19 cellular contexts compared by ENCODE assay signal in genomic region chr4:38328963-38329729, GRCh38.
A peak's percentile ranks its signal among the peaks of the same experiment; 100 is the strongest.
DNase-seq lines count a peak whose midpoint lies in the region; ATAC-seq, FAIRE-seq and TF ChIP-seq lines count a peak whose summit lies in the region.
"Had no signal": no experiment of that assay in that cellular context is flagged by ENCODE, and none has a peak within 500 bp of the region (broad histone marks: within the 10 kb centered on the region; RNA-seq: fewer than 3 reads in every experiment).

No MANE protein-coding gene starts in this region.

- H3K9me3 ChIP-seq in PC-3 (ENCODE audit: low read length) = no peaks in the 10 kb centered on the region
- no peaks in the 10 kb centered on the region for H3K9me3 ChIP-seq in keratinocyte (ENCODE audit: control insufficient read depth, low read depth, low read length)
- H3K9me3 ChIP-seq in MG63 = no peaks in the 10 kb centered on the region
- no peaks in the 10 kb centered on the region for H3K9me3 ChIP-seq in body of pancreas
- H3K9me3 ChIP-seq: right atrium auricular region had no signal

- H3K4me3 ChIP-seq in PC-3 (ENCODE audit: low read length) = no peak overlapping the region
- H3K4me3 ChIP-seq in keratinocyte (ENCODE audit: control insufficient read depth in 2 of 3, extremely low read depth in 1 of 3, insufficient read depth in 2 of 3, low read depth in 1 of 3, low read length in 3 of 3) = no peak overlapping the region
- H3K4me3 ChIP-seq in MG63 = no peak overlapping the region
- H3K4me3 ChIP-seq in body of pancreas = no peak overlapping the region
- H3K4me3 ChIP-seq: right atrium auricular region had no signal

- dilution Hi-C loops in keratinocyte (cut with MboI; ENCODE audit: extremely low pct_ligation_motif_present, low sequenced_read_pairs) = no loop called here

- no peak overlapping the region for H3K27ac ChIP-seq in PC-3 (ENCODE audit: low read length)
- H3K27ac ChIP-seq in keratinocyte (ENCODE audit: control insufficient read depth, insufficient read depth, low read length) = no peak overlapping the region
- no peak overlapping the region for H3K27ac ChIP-seq in body of pancreas
- H3K27ac ChIP-seq: right atrium auricular region had no signal

- peak; percentile 52 for FAIRE-seq in keratinocyte (lab: Jason Lieb, UNC)
- FAIRE-seq: colon, frontal cortex had no signal

- POLR2A ChIA-PET in PC-3 (lab: Charles Lee; ENCODE audit: unreplicated experiment) = no interaction called here
- POLR2A ChIA-PET in HEK293T (lab: Yijun Ruan, JAX) = no interaction called here

- H3K27me3 ChIP-seq in PC-3 (ENCODE audit: low read length) = no peaks in the 10 kb centered on the region
- no peaks in the 10 kb centered on the region for H3K27me3 ChIP-seq in keratinocyte (ENCODE audit: control insufficient read depth, extremely low read depth, insufficient read depth, low read length)
- no peaks in the 10 kb centered on the region for H3K27me3 ChIP-seq in MG63
- no peaks in the 10 kb centered on the region for H3K27me3 ChIP-seq in body of pancreas
- H3K27me3 ChIP-seq: BE2C, right atrium auricular region had no signal

- TF ChIP-seq POLR2A in body of pancreas (IDR thresholded peaks at IDR 0.05) = no peak

- CTCF ChIA-PET in PC-3 (lab: Charles Lee) = no interaction called here
- CTCF ChIA-PET in HEK293T (lab: Yijun Ruan, JAX) = interaction anchor here (0.6 to 2.7 kb wide), 2 partner anchors 10 to 338 kb away, joined by 3 to 8 read pairs; no protein-coding TSS in a partner anchor

- H3K9ac ChIP-seq in PC-3 (ENCODE audit: low read length) (no peak overlapping the region), keratinocyte (ENCODE audit: control insufficient read depth, extremely low read depth, insufficient read depth, low read length) (no peak overlapping the region)

- H3K9me1 ChIP-seq in keratinocyte (ENCODE audit: control insufficient read depth, extremely low read depth, insufficient read depth, low read length) = no peaks in the 10 kb centered on the region

- no peaks in the 10 kb centered on the region for H3K9me2 ChIP-seq in PC-3 (replicated peaks; ENCODE audit: low read length)

- ATAC-seq in PC-3 = peak; percentile 15; the same call in 1 of the 2 replicates
- ATAC-seq in body of pancreas = no peak
- ATAC-seq: activated T-helper 17 cell treated with anti-CD3 and anti-CD28 coated beads, Interleukin-2, amount 50 U/mL, for 72 hours had no signal

- DNase-seq in stimulated activated naive CD4-positive, alpha-beta T cell (lab: John Stamatoyannopoulos, UW) = peak in 5 of 6 experiments; percentile 8 to 84 (median 72)
- no peak for DNase-seq in stimulated activated naive CD4-positive, alpha-beta T cell treated with Interleukin-2 at 50 U/mL for 16 hours (lab: John Stamatoyannopoulos, UW)
- peak; percentile 16 for DNase-seq in PC-3
- DNase-seq in keratinocyte (ENCODE audit: low read depth, low spot score) = no peak
- no peak for DNase-seq in HEK293T (ENCODE audit: extremely low spot score)
- DNase-seq in amniotic stem cell (lab: John Stamatoyannopoulos, UW) = no peak
- DNase-seq in MG63 = no peak
- DNase-seq in body of pancreas = no peak
- DNase-seq: activated CD4-positive, alpha-beta memory T cell treated with anti-CD3 and anti-CD28 coated beads for 36 hours; BE2C; naive B cell; NCI-H187 treated with DMSO at 0.1 percent for 48 hours; NCI-H446 treated with DMSO at 0.1 percent for 48 hours; SHP77; T1000 had no signal

- intact Hi-C loops in PC-3 (cut with micrococcal nuclease) (no loop called here), body of pancreas (cut with DNase I) (loop anchor here (5.0 kb wide), 1 partner anchor 48 kb away; no protein-coding TSS in a partner anchor)

- H4K20me1 ChIP-seq in PC-3 (ENCODE audit: low read length) (no peaks in the 10 kb centered on the region), keratinocyte (ENCODE audit: control insufficient read depth, extremely low read depth, insufficient read depth, low read length) (no peaks in the 10 kb centered on the region)

- TF ChIP-seq CTCF in PC-3 (conservative IDR thresholded peaks at IDR 0.05; ENCODE audit: low read depth, low read length) (no peak), keratinocyte (optimal IDR thresholded peaks at IDR 0.05 in 1 of 3, IDR thresholded peaks at IDR 0.05 in 1 of 3, conservative IDR thresholded peaks at IDR 0.05 in 1 of 3; ENCODE audit: extremely low read depth in 1 of 3, insufficient read depth in 2 of 3, low read length in 3 of 3) (no peak), body of pancreas (IDR thresholded peaks at IDR 0.05) (no peak)

- H2AFZ ChIP-seq in PC-3 (ENCODE audit: low read length) = 0 out of 2 replicates have a peak overlapping the region, but pooled peaks have one; percentile 7
- no peak overlapping the region for H2AFZ ChIP-seq in keratinocyte (ENCODE audit: control insufficient read depth, low read length)

- BruUV-seq in PC-3 (replicated peaks; lab: Mats Ljungman, UMichigan) = no TSS peak

- H3K4me2 ChIP-seq in PC-3 (ENCODE audit: low read length) = no peak overlapping the region
- H3K4me2 ChIP-seq in keratinocyte (ENCODE audit: control insufficient read depth, extremely low read depth, insufficient read depth, low read depth, low read length) = no peak overlapping the region

- 70 to 82% methylated on average over 8 of the region's 8 CpGs for WGBS in body of pancreas, 2 donors

- H3K4me1 ChIP-seq in PC-3 (ENCODE audit: insufficient read depth, low read length) (peaks cover 24% of the 10 kb centered on the region), keratinocyte (ENCODE audit: control insufficient read depth, extremely low read depth, insufficient read depth, low read length) (no peaks in the 10 kb centered on the region), body of pancreas (no peaks in the 10 kb centered on the region)

- H3K79me2 ChIP-seq in PC-3 (ENCODE audit: low read length) = no peaks in the 10 kb centered on the region
- no peaks in the 10 kb centered on the region for H3K79me2 ChIP-seq in keratinocyte (ENCODE audit: control insufficient read depth, insufficient read depth, low read length)

- H3K36me3 ChIP-seq in PC-3 (ENCODE audit: low read depth, low read length) (no peaks in the 10 kb centered on the region), keratinocyte (ENCODE audit: control insufficient read depth in 2 of 2, extremely low read depth in 1 of 2, insufficient read depth in 2 of 2, low read length in 2 of 2) (no peaks in the 10 kb centered on the region), MG63 (no peaks in the 10 kb centered on the region), body of pancreas (replicated peaks in 1 of 2; ENCODE audit: insufficient read depth in 1 of 2, low read depth in 2 of 2) (no peaks in the 10 kb centered on the region)
- H3K36me3 ChIP-seq: BE2C, right atrium auricular region had no signal

- no peaks in the 10 kb centered on the region for H3F3A ChIP-seq in PC-3 (ENCODE audit: low read length, unreplicated experiment)

TF ChIP-seq in HEK293T, 16 proteins besides CTCF, POLR2A, EP300 and RAD21:
- TF ChIP-seq SUZ12 (IDR thresholded peaks at IDR 0.05) = no peak
- TF ChIP-seq ARNT (IDR thresholded peaks at IDR 0.05) = no peak
- no peak for TF ChIP-seq ELF4 (IDR thresholded peaks at IDR 0.05)
- TF ChIP-seq HDGF (IDR thresholded peaks at IDR 0.05; ENCODE audit: borderline replicate concordance) = no peak
- no peak for TF ChIP-seq L3MBTL2 (conservative IDR thresholded peaks at IDR 0.05)
- no peak for TF ChIP-seq FOXK2 (IDR thresholded peaks at IDR 0.05)
- no peak for TF ChIP-seq FOXM1 (IDR thresholded peaks at IDR 0.05; ENCODE audit: borderline replicate concordance)
- no peak for TF ChIP-seq FOXA1 (IDR thresholded peaks at IDR 0.05)
- no peak for TF ChIP-seq NFRKB (IDR thresholded peaks at IDR 0.05)

Comparison
In these comparisons a context has a peak if more than half of its experiments do, and no peak if none do; other contexts are left out.
1. DNase-seq: peak in stimulated activated naive CD4-positive, alpha-beta T cell (5 of 6) and PC-3 (single experiment); none in stimulated activated naive CD4-positive, alpha-beta T cell treated with Interleukin-2 at 50 U/mL for 16 hours (single experiment), keratinocyte (single experiment), HEK293T (single experiment), amniotic stem cell (single experiment), MG63 (single experiment) and body of pancreas (0 of 4).